8 cellular contexts compared by ENCODE assay signal in genomic region chr1:154220970-154221814, GRCh38. TPM values are rescaled to one million over a fixed set of nuclear protein-coding genes. Genes with fewer than 3 reads are reported as not detected.
A peak's percentile ranks its signal among the peaks of the same experiment; 100 is the strongest.
DNase-seq lines count a peak whose midpoint lies in the region; ATAC-seq and TF ChIP-seq lines count a peak whose summit lies in the region.

No MANE protein-coding gene starts in this region.

- H3K79me2 ChIP-seq in DND-41 (ENCODE audit: insufficient read depth, low read length), result peaks cover 98% of the 10 kb centered on the region

- H3K9ac ChIP-seq in DND-41 (ENCODE audit: low read depth, low read length) (peak overlapping the region; percentile 93), duodenal mucosa (ENCODE audit: low read depth in 1 of 2, low read length in 2 of 2) (peak overlapping the region; percentile 78 to 87)

- H3K4me1 ChIP-seq in DND-41 (ENCODE audit: insufficient read depth, low read length) (peaks cover 63% of the 10 kb centered on the region), duodenal mucosa (ENCODE audit: control insufficient read depth in 1 of 2, insufficient read depth in 2 of 2, low read length in 2 of 2) (peaks cover 36 to 44% of the 10 kb centered on the region in 2 donors)

- H3K4me2 ChIP-seq in DND-41 (ENCODE audit: insufficient read depth, low read length), result peak overlapping the region; percentile 88

- peak overlapping the region; percentile 57 for H2AFZ ChIP-seq in DND-41 (ENCODE audit: low read depth, low read length)

- H3K36me3 ChIP-seq in DND-41 (ENCODE audit: insufficient read depth, low read length), result peaks cover 58% of the 10 kb centered on the region
- peaks cover 8 to 18% of the 10 kb centered on the region in 2 donors for H3K36me3 ChIP-seq in duodenal mucosa (ENCODE audit: control insufficient read depth in 1 of 2, insufficient read depth in 2 of 2, low read length in 2 of 2)

- peaks cover 46% of the 10 kb centered on the region; the same call in 1 of the 2 replicates for H4K20me1 ChIP-seq in DND-41 (ENCODE audit: insufficient read depth, low read length)

- peak overlapping the region; percentile 92 for H3K27ac ChIP-seq in DND-41 (ENCODE audit: low read length)
- peak overlapping the region; percentile 85 for H3K27ac ChIP-seq in duodenal mucosa (ENCODE audit: low read depth, low read length)

- H3K9me3 ChIP-seq in DND-41 (ENCODE audit: insufficient read depth, low read length, severe bottlenecking) (no peaks in the 10 kb centered on the region), duodenal mucosa (ENCODE audit: control insufficient read depth in 1 of 2, low read length in 2 of 2) (no peaks in the 10 kb centered on the region)

- H3K4me3 ChIP-seq in DND-41 (ENCODE audit: low read depth in 1 of 2, low read length in 2 of 2) (peak overlapping the region; percentile 83 to 89), duodenal mucosa (ENCODE audit: low read depth in 1 of 2, low read length in 2 of 2) (peak overlapping the region; percentile 76 to 87)

- DNase-seq in DND-41 (peak; percentile 65), NAMALWA (ENCODE audit: low spot score) (peak; percentile 76), lung microvascular endothelial cell (ENCODE audit: low read depth in 2 of 2) (peak; percentile 43 to 60)
- DNase-seq in activated CD4-positive, alpha-beta T cell treated with anti-CD3 and anti-CD28 coated beads, Interleukin-2, amount 50 U/mL, for 4 hours, result peak; percentile 70 to 77
- peak; percentile 56 for DNase-seq in stimulated activated CD8-positive, alpha-beta memory T cell treated with anti-CD3 and anti-CD28 coated beads, Interleukin-12 subunit alpha, Interleukin-12 subunit beta, amount 100 ng/mL, for 1 hour (ENCODE audit: low read depth)

- ATAC-seq in DND-41 (ENCODE audit: insufficient read depth, low read depth) (peak; percentile 14), GM21717 (IDR thresholded peaks at IDR 0.05; ENCODE audit: unreplicated experiment) (peak; percentile 22), GM19463 (IDR thresholded peaks at IDR 0.05; ENCODE audit: unreplicated experiment) (no peak)

- H3K27me3 ChIP-seq in DND-41 (ENCODE audit: insufficient read depth, low read length, poor library complexity) (no peaks in the 10 kb centered on the region), duodenal mucosa (ENCODE audit: control insufficient read depth in 1 of 2, insufficient read depth in 2 of 2, low read length in 2 of 2) (no peaks in the 10 kb centered on the region)

- TF ChIP-seq CTCF in DND-41 (IDR thresholded peaks at IDR 0.05; ENCODE audit: borderline replicate concordance, extremely low read depth, low read length, poor library complexity, severe bottlenecking), result no peak

RNA-seq across cellular contexts. Expression of gene UBAP2L, which starts 0.4 kb away (rescaled TPM):
- 30.1 and 34.3 TPM in 2 replicates for total RNA-seq in lung microvascular endothelial cell

RNA-seq across cellular contexts. Expression of gene CFAP141, which starts 15.1 kb away (rescaled TPM):
- not detected in 2 replicates for total RNA-seq in lung microvascular endothelial cell

RNA-seq across cellular contexts. Expression of gene TPM3, which starts 29.3 kb away (rescaled TPM):
- total RNA-seq in lung microvascular endothelial cell, result 297 and 300 TPM in 2 replicates

RNA-seq across cellular contexts. Expression of gene HAX1, which starts 51.2 kb away (rescaled TPM):
- 61.9 and 107 TPM in 2 replicates for total RNA-seq in lung microvascular endothelial cell
